ENCODE assay signal across 8 cellular contexts in the genomic region with DNA sequence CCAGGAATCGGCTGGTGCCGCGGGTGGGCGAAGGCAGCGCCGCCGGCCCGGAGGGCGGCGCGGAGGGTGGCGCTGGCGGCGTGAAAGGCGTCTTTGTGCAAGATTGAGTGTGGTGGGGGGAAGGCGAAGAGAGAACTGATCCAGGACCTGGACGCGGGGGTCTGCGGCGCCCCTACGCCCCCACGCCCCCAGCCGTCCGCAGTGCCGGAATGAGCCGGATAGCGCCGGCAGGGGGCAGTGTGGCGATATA. TPM values are rescaled to one million over a fixed set of nuclear protein-coding genes. Genes with fewer than 3 reads are reported as not detected.
A peak's percentile ranks its signal among the peaks of the same experiment; 100 is the strongest.
DNase-seq lines count a peak whose midpoint lies in the region; ATAC-seq, FAIRE-seq and TF ChIP-seq lines count a peak whose summit lies in the region.

No MANE protein-coding gene starts in this region.

- H3K9ac ChIP-seq in K562 (ENCODE audit: insufficient read depth in 1 of 2, low read depth in 2 of 2, low read length in 2 of 2) = no peak overlapping the region

- TF ChIP-seq EP300 in K562 (IDR thresholded peaks at IDR 0.05; ENCODE audit: low read length) = no peak

- no peak overlapping the region for H3K27ac Mint-ChIP-seq in CD8-positive, alpha-beta T cell

- CTCF ChIA-PET in CD8-positive, alpha-beta T cell (lab: Charles Lee) = interaction anchor here (1.1 to 4.4 kb wide), 12 partner anchors 9 to 1538 kb away, joined by 3 to 41 read pairs (median 6); no protein-coding TSS in a partner anchor
- CTCF ChIA-PET in K562 (lab: Yijun Ruan, JAX; ENCODE audit: low intra/inter-chr PET ratio) = no interaction called here

- H2AFZ ChIP-seq in K562 (ENCODE audit: low read depth, low read length) = no peak overlapping the region

- H3K9me3 ChIP-seq in CD8-positive, alpha-beta T cell (ENCODE audit: low read length) = no peaks in the 10 kb centered on the region
- H3K9me3 ChIP-seq in Peyer's patch = no peaks in the 10 kb centered on the region
- H3K9me3 ChIP-seq in K562 (replicated peaks; ENCODE audit: control insufficient read depth, insufficient read depth, low read depth, low read length) = no peaks in the 10 kb centered on the region

- BruUV-seq in K562 (replicated peaks; lab: Mats Ljungman, UMichigan) = no TSS peak

- H3K4me2 ChIP-seq in K562 (ENCODE audit: insufficient read depth, low read length) = no peak overlapping the region

- H3K27ac ChIP-seq in CD8-positive, alpha-beta T cell (ENCODE audit: low read depth, low read length) = no peak overlapping the region
- H3K27ac ChIP-seq in Peyer's patch (peak overlapping the region; percentile 57 to 79 (median 66)), K562 (ENCODE audit: extremely low read depth, low read depth, low read length) (no peak overlapping the region)

- H3K4me3 ChIP-seq in CD8-positive, alpha-beta T cell (ENCODE audit: low read depth, low read length) = peak overlapping the region; percentile 43
- H3K4me3 ChIP-seq in Peyer's patch (peak overlapping the region; percentile 54 to 93 (median 74)), K562 (no peak overlapping the region)

- DNase-seq in CD8-positive, alpha-beta T cell = peak in 4 of 7 experiments; percentile 18 to 66 (median 51)
- DNase-seq in Peyer's patch (peak in 1 of 3 donors; percentile 76), K562 (ENCODE audit: extremely low read depth in 1 of 4, low spot score in 3 of 4) (no peak), islet precursor cell (peak; percentile 62), NCI-H2029 treated with DMSO at 0.1 percent for 48 hours (lab: John Stamatoyannopoulos, UW) (no peak)
- DNase-seq in stimulated activated CD4-positive, alpha-beta T cell treated with anti-CD3 and anti-CD28 coated beads, Interleukin-12 subunit alpha, Interleukin-12 subunit beta, amount 100 ng/mL, for 4 hours = peak; percentile 57

- WGBS in K562 (ENCODE audit: insufficient coverage, low coverage, missing lambda C conversion rate) = 96% methylated on average over 10 of the region's 29 CpGs

- H3K4me1 ChIP-seq in CD8-positive, alpha-beta T cell (ENCODE audit: insufficient read depth, low read length) = peaks cover 36% of the 10 kb centered on the region
- peaks cover 0 to 18% (median 6%) of the 10 kb centered on the region in 4 donors for H3K4me1 ChIP-seq in Peyer's patch
- H3K4me1 ChIP-seq in K562 (replicated peaks in 1 of 2; ENCODE audit: control insufficient read depth in 2 of 2, insufficient read depth in 2 of 2, low read length in 2 of 2) = peaks cover 0 to 27% of the 10 kb centered on the region in 2 experiments; a peak in 2 of 5 replicates

- no peak for TF ChIP-seq POLR2A in Peyer's patch (IDR thresholded peaks at IDR 0.05)
- TF ChIP-seq POLR2A in K562 (conservative IDR thresholded peaks at IDR 0.05) = no peak

- peak overlapping the region; percentile 93 for H3K4me3 Mint-ChIP-seq in CD8-positive, alpha-beta T cell

- no peaks in the 10 kb centered on the region for H3K36me3 ChIP-seq in CD8-positive, alpha-beta T cell (ENCODE audit: insufficient read depth, low read length)
- H3K36me3 ChIP-seq in Peyer's patch (no peaks in the 10 kb centered on the region), K562 (ENCODE audit: control insufficient read depth, insufficient read depth, low read length) (no peaks in the 10 kb centered on the region)

- H3K27me3 Mint-ChIP-seq in CD8-positive, alpha-beta T cell (ENCODE audit: low read depth) = peaks cover 36% of the 10 kb centered on the region

- H3K27me3 ChIP-seq in CD8-positive, alpha-beta T cell (ENCODE audit: insufficient read depth, low read length) = peaks cover 3% of the 10 kb centered on the region
- no peaks in the 10 kb centered on the region for H3K27me3 ChIP-seq in Peyer's patch
- peaks cover 0 to 26% of the 10 kb centered on the region in 2 experiments; a peak in 3 of 5 replicates for H3K27me3 ChIP-seq in K562 (ENCODE audit: control insufficient read depth in 2 of 2, insufficient read depth in 2 of 2, low read length in 2 of 2)

- intact Hi-C loops in CD8-positive, alpha-beta T cell (cut with DNase I, micrococcal nuclease) = no loop called here
- intact Hi-C loops in K562 (cut with micrococcal nuclease) = no loop called here

- no peaks in the 10 kb centered on the region for H3K9me3 Mint-ChIP-seq in CD8-positive, alpha-beta T cell

- TF ChIP-seq RAD21 in K562 (CRISPR knock-in tag; conservative IDR thresholded peaks at IDR 0.05 in 1 of 2, IDR thresholded peaks at IDR 0.05 in 1 of 2) = no peak

- H3K79me2 ChIP-seq in K562 (ENCODE audit: control insufficient read depth, insufficient read depth, low read length) = no peaks in the 10 kb centered on the region

- ATAC-seq in CD8-positive, alpha-beta T cell = no peak
- ATAC-seq in K562 = no peak
- ATAC-seq in HG03280 (IDR thresholded peaks at IDR 0.05; ENCODE audit: unreplicated experiment) = no peak
- ATAC-seq in HG02759 (IDR thresholded peaks at IDR 0.05; ENCODE audit: unreplicated experiment) = no peak

- in situ Hi-C loops in K562 (cut with MboI) = no loop called here

- FAIRE-seq in K562 (lab: Jason Lieb, UNC) = no peak

- 0 out of 2 replicates have a peak, but pooled peaks cover 2% of the 10 kb centered on the region for H4K20me1 ChIP-seq in K562 (replicated peaks; ENCODE audit: control insufficient read depth, insufficient read depth, low read length)

- peaks cover 2% of the 10 kb centered on the region for H3K36me3 Mint-ChIP-seq in CD8-positive, alpha-beta T cell

- H3K4me1 Mint-ChIP-seq in CD8-positive, alpha-beta T cell (ENCODE audit: low read depth) = peaks cover 42% of the 10 kb centered on the region

- no peak for TF ChIP-seq CTCF in CD8-positive, alpha-beta T cell (IDR thresholded peaks at IDR 0.05)
- peak in 5 of 6 experiments; percentile 24 to 65 (median 59) for TF ChIP-seq CTCF in Peyer's patch (IDR thresholded peaks at IDR 0.05)
- 0 out of 6 replicates have a peak, but pooled peaks of 1 of the 3 experiments have one; percentile 6 for TF ChIP-seq CTCF in K562 (IDR thresholded peaks at IDR 0.05 in 2 of 3, conservative IDR thresholded peaks at IDR 0.05 in 1 of 3; ENCODE audit: insufficient read depth in 2 of 3, low read depth in 1 of 3, low read length in 3 of 3)

- POLR2A ChIA-PET in CD8-positive, alpha-beta T cell (lab: Charles Lee) = interaction anchor here (2.9 kb wide), 1 partner anchor 160 kb away, joined by 15 read pairs; the partner anchor contains the start of gene CHD1
- POLR2A ChIA-PET in K562 (lab: Yijun Ruan, JAX) = no interaction called here

- no peaks in the 10 kb centered on the region for H3K9me1 ChIP-seq in K562 (ENCODE audit: control insufficient read depth, insufficient read depth, low read length)

TF ChIP-seq in K562, 482 proteins besides CTCF, POLR2A, EP300 and RAD21 (continues in another document):
- TF ChIP-seq CTBP1 (IDR thresholded peaks at IDR 0.05; ENCODE audit: borderline replicate concordance) = no peak

RNA-seq across cellular contexts. Expression of gene RGMB, which starts 4.5 kb away (rescaled TPM):
- total RNA-seq in CD8-positive, alpha-beta T cell = 1 to 10 TPM; 5.8 to 6.6 TPM
- total RNA-seq in Peyer's patch = 100 to 1,000 TPM in 3 of 4 donors, 10 to 100 TPM in 1; 55.0 to 298 (median 138) TPM
- not detected in 2 replicates for total RNA-seq in K562 (2011; cell fraction: chromatin; rRNA removed; ENCODE audit: low replicate concordance)
- not detected in 2 replicates for total RNA-seq in K562 (2011; cell fraction: nucleolus; rRNA removed)
- not detected in 2 replicates for total RNA-seq in K562 (2011; cell fraction: nucleoplasm; rRNA removed)
- 0.08 TPM in 1 of 2 replicates, not detected in the other for total RNA-seq in K562 (2014; rRNA removed)
- not detected in 2 replicates for total RNA-seq in K562 (2014; rRNA removed; fragmentation: Illumina TruSeq; extraction: Trizol)
- total RNA-seq in K562 (2015; rRNA removed; fragmentation: Illumina TruSeq; extraction: Trizol) = not detected in 2 replicates
- total RNA-seq in K562 (2021) = 0.31 and 0.38 TPM in 2 replicates
- polyA plus RNA-seq in K562 (2011; rRNA removed) = not detected in 2 replicates
- polyA plus RNA-seq in K562 (2011; cell fraction: cytosol; rRNA removed) = not detected in 2 replicates
- 0.10 TPM in 1 of 2 replicates, not detected in the other for polyA plus RNA-seq in K562 (2011; cell fraction: nucleus; rRNA removed)
- 0.11 TPM in 1 of 2 replicates, not detected in the other for polyA plus RNA-seq in K562 (2012)
- not detected in 2 replicates for polyA plus RNA-seq in K562 (2014; fragmentation: Illumina TruSeq; extraction: Trizol)
- not detected for polyA plus RNA-seq in K562 (2014; fragmentation: Nextera tagmentation; extraction: Ambion mirVana)
- 0.03 TPM in 1 of 2 replicates, not detected in the other for polyA plus RNA-seq in K562 (2014; rRNA removed)
- polyA minus RNA-seq in K562 (2011; rRNA and poly(A)+ RNA removed) = not detected in 2 replicates
- polyA minus RNA-seq in K562 (2011; cell fraction: cytosol; rRNA and poly(A)+ RNA removed) = not detected in 2 replicates
- 0.13 TPM in 1 of 2 replicates, not detected in the other for polyA minus RNA-seq in K562 (2011; cell fraction: nucleus; rRNA and poly(A)+ RNA removed)

Comparison
In these comparisons a context has a peak if more than half of its experiments do, and no peak if none do; other contexts are left out.
1. DNase-seq: peak in CD8-positive, alpha-beta T cell (4 of 7), islet precursor cell (single experiment) and stimulated activated CD4-positive, alpha-beta T cell treated with anti-CD3 and anti-CD28 coated beads, Interleukin-12 subunit alpha, Interleukin-12 subunit beta, amount 100 ng/mL, for 4 hours (single experiment); none in K562 (0 of 4) and NCI-H2029 treated with DMSO at 0.1 percent for 48 hours (single experiment).
2. H3K27ac ChIP-seq: peak in Peyer's patch (4 of 4); none in CD8-positive, alpha-beta T cell (single experiment) and K562 (single experiment).
3. RNA of gene RGMB, which starts 4.5 kb away (total RNA-seq): 55.0 to 298 TPM in Peyer's patch; 5.8 to 6.6 TPM in CD8-positive, alpha-beta T cell and 0.08 to 0.38 TPM in K562; every median in the first group is over 4 times any median in the second.